8 cellular contexts compared by ENCODE assay signal in the genomic region with DNA sequence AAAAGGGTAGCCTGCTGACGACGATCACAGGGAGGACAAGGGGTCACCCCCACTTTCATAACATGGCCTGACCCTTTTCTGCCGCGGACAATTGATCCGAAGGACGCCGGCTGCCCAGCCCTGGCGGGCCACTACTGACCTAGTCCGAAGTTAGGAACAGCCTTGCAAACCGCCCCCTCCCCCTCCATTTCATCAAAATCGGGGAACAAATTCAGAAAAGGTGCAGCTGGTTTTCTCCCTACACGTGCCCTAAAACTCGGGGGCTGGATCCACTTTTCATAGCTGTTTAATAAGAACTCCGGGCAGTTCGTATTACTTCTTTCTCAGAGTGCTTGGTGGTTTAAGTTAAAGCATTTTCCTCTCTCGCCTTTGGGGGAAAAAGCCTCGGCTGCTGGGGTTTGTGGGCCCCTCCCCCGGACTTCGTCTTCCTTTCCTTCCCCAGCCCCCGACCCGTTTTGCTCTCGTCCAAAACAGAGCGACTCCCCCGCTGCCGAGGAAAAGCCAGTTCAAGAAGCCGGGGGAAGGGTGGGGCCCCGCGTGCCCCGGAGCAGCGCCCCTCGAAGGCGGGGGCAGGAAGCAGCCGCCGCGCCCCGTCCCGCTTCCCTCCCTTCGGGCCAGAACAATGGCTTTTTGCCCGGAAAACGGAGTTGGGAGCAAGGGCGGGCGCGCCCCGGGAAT. TPM values are rescaled to one million over a fixed set of nuclear protein-coding genes. Genes with fewer than 3 reads are reported as not detected.
DNase-seq lines count a peak whose midpoint lies in the region; ATAC-seq and TF ChIP-seq lines count a peak whose summit lies in the region.

No MANE protein-coding gene starts in this region.

- H3K27ac Mint-ChIP-seq in activated T-helper 17 cell treated with anti-CD3 and anti-CD28 coated beads, Interleukin-2, amount 50 U/mL, for 72 hours, result no peak overlapping the region
- H3K27ac Mint-ChIP-seq in osteocyte (ENCODE audit: unreplicated experiment), result peak overlapping the region; percentile 52

- H3K27me3 Mint-ChIP-seq in activated T-helper 17 cell treated with anti-CD3 and anti-CD28 coated beads, Interleukin-2, amount 50 U/mL, for 72 hours, result peaks cover 61% of the 10 kb centered on the region
- H3K27me3 Mint-ChIP-seq in osteocyte (ENCODE audit: unreplicated experiment), result peaks cover 42% of the 10 kb centered on the region

- H3K9me3 Mint-ChIP-seq in activated T-helper 17 cell treated with anti-CD3 and anti-CD28 coated beads, Interleukin-2, amount 50 U/mL, for 72 hours, result no peaks in the 10 kb centered on the region
- no peaks in the 10 kb centered on the region for H3K9me3 Mint-ChIP-seq in osteocyte (ENCODE audit: unreplicated experiment)

- TF ChIP-seq CTCF in osteocyte (IDR thresholded peaks at IDR 0.05), result peak; percentile 50

- ATAC-seq in GM21619 (IDR thresholded peaks at IDR 0.05; ENCODE audit: unreplicated experiment) (peak; percentile 21), Right ventricle myocardium superior (ENCODE audit: poor library complexity) (peak; percentile 61)
- peak; percentile 33 for ATAC-seq in activated T-helper 17 cell treated with anti-CD3 and anti-CD28 coated beads, Interleukin-2, amount 50 U/mL, for 72 hours (replicated peaks)

- peak overlapping the region; percentile 24 for H3K4me3 Mint-ChIP-seq in activated T-helper 17 cell treated with anti-CD3 and anti-CD28 coated beads, Interleukin-2, amount 50 U/mL, for 72 hours
- H3K4me3 Mint-ChIP-seq in osteocyte (ENCODE audit: unreplicated experiment), result peak overlapping the region; percentile 68

- intact Hi-C loops in Right ventricle myocardium superior (cut with DNase I), result no loop called here

- H3K4me1 Mint-ChIP-seq in activated T-helper 17 cell treated with anti-CD3 and anti-CD28 coated beads, Interleukin-2, amount 50 U/mL, for 72 hours, result no peaks in the 10 kb centered on the region
- H3K4me1 Mint-ChIP-seq in osteocyte (ENCODE audit: unreplicated experiment), result peaks cover 13% of the 10 kb centered on the region

- DNase-seq in DMS 273 (lab: John Stamatoyannopoulos, UW; ENCODE audit: unreplicated experiment) (peak; percentile 91), NCI-H1694 (lab: John Stamatoyannopoulos, UW) (peak; percentile 63), Right ventricle myocardium superior (peak; percentile 76), osteocyte (ENCODE audit: extremely low spot score, unreplicated experiment) (peak; percentile 88), HPDE6-E6E7 (ENCODE audit: extremely low spot score) (no peak), SKM-1 (lab: John Stamatoyannopoulos, UW; ENCODE audit: unreplicated experiment) (no peak)

- H3K36me3 Mint-ChIP-seq in activated T-helper 17 cell treated with anti-CD3 and anti-CD28 coated beads, Interleukin-2, amount 50 U/mL, for 72 hours (ENCODE audit: low read depth), result peaks cover 6% of the 10 kb centered on the region
- peaks cover under 1% of the 10 kb centered on the region for H3K36me3 Mint-ChIP-seq in osteocyte (ENCODE audit: unreplicated experiment)

RNA-seq across cellular contexts. Expression of a gene that starts 0.6 kb away (rescaled TPM):
- 1 to 10 TPM in 1 of 2 donors, under 1 TPM in 1; 0.50 to 1.6 TPM for total RNA-seq in activated T-helper 17 cell treated with anti-CD3 and anti-CD28 coated beads, Interleukin-2, amount 50 U/mL, for 72 hours
- total RNA-seq in Right ventricle myocardium superior (4.2 TPM), osteocyte (9.9 and 12.7 TPM in 2 replicates)

RNA-seq across cellular contexts. Expression of a gene that starts 19.6 kb away (rescaled TPM):
- total RNA-seq in activated T-helper 17 cell treated with anti-CD3 and anti-CD28 coated beads, Interleukin-2, amount 50 U/mL, for 72 hours, result 1 to 10 TPM; 1.6 to 5.5 TPM
- total RNA-seq in Right ventricle myocardium superior (6.2 TPM), osteocyte (5.4 and 6.3 TPM in 2 replicates)

RNA-seq across cellular contexts. Expression of a gene that starts 46.6 kb away (rescaled TPM):
- under 1 TPM in 1 of 2 donors, not detected in 1; 0.50 TPM for total RNA-seq in activated T-helper 17 cell treated with anti-CD3 and anti-CD28 coated beads, Interleukin-2, amount 50 U/mL, for 72 hours
- total RNA-seq in Right ventricle myocardium superior (not detected), osteocyte (not detected in 2 replicates)

Comparison
In these comparisons a context has a peak if more than half of its experiments do, and no peak if none do; other contexts are left out.
1. DNase-seq: peak in DMS 273 (single experiment), NCI-H1694 (single experiment), Right ventricle myocardium superior (single experiment) and osteocyte (single experiment); none in HPDE6-E6E7 (single experiment) and SKM-1 (single experiment).
2. Peak in every context shown above with its lines, with median percentiles within 50 percentile points of each other: ATAC-seq.